ENCODE assay signal across 23 cellular contexts in the genomic region with DNA sequence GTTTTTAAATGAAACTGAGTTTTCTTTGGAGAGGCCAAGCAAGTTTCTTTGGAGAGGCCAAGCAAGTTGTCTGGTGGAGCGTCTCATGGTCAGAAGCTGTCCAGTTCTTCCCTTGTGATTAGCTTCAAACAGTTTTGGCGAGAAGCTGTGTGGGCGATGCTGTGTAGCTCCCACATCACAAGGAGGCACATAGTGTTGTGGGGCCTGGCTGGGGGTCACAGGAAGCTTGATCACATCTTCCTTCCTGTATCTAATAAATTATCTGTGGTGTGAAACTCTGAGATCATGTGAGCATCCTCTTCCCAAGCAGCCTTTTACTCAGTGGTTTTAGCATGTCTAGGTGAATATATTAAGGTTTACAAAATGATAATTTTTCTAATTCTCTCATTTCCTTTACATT.
"Had no signal": no experiment of that assay in that cellular context is flagged by ENCODE, and none has a peak within 500 bp of the region (broad histone marks: within the 10 kb centered on the region; RNA-seq: fewer than 3 reads in every experiment).

No MANE protein-coding gene starts in this region.

- H3K9me3 Mint-ChIP-seq: activated B cell treated with CpG ODN at 0.5 μM for 24 hours; activated naive CD4-positive, alpha-beta T cell treated with anti-CD3 and anti-CD28 coated beads, Interleukin-2, amount 50 U/mL, for 72 hours; activated T-cell treated with anti-CD3 and anti-CD28 coated beads, Interleukin-2, amount 50 U/mL, for 72 hours; T-helper 2 cell treated with Interferon-gamma antibody and Interleukin-4, amounts not matched to agents 5 μg/mL and 100 μg/mL, for 36 hours; type B pancreatic cell had no signal

- H3K36me3 ChIP-seq: cardiac muscle cell, left ventricle myocardium inferior had no signal

- H3K36me3 Mint-ChIP-seq: activated naive CD4-positive, alpha-beta T cell treated with anti-CD3 and anti-CD28 coated beads, Interleukin-2, amount 50 U/mL, for 72 hours; type B pancreatic cell had no signal

- H3K4me1 Mint-ChIP-seq: activated B cell treated with CpG ODN at 0.5 μM for 24 hours had no signal

- DNase-seq: activated B cell treated with CpG ODN at 0.5 μM for 24 hours; activated CD4-positive, alpha-beta T cell treated with anti-CD3 and anti-CD28 coated beads for 4 hours; activated gamma-delta T cell; activated T-cell treated with anti-CD3 and anti-CD28 coated beads, Interleukin-2, amount 50 U/mL, for 72 hours; amygdala; dorsolateral prefrontal cortex; foreskin keratinocyte; head of caudate nucleus; left ventricle myocardium inferior; mammary epithelial cell; midbrain; psoas muscle; right cardiac atrium; stimulated activated CD4-positive, alpha-beta T cell treated with anti-CD3 and anti-CD28 coated beads, Interleukin-2, amount 100 ng/mL, for 48 hours; testis had no signal

- H3K9me3 ChIP-seq: left ventricle myocardium inferior, psoas muscle, testis had no signal

- FAIRE-seq: colon, TTC549 had no signal

- H3K4me3 Mint-ChIP-seq: activated B cell treated with CpG ODN at 0.5 μM for 24 hours; activated T-cell treated with anti-CD3 and anti-CD28 coated beads, Interleukin-2, amount 50 U/mL, for 72 hours; neural crest cell; T-helper 2 cell treated with Interferon-gamma antibody and Interleukin-4, amounts not matched to agents 5 μg/mL and 100 μg/mL, for 36 hours; type B pancreatic cell had no signal

- H3K4me1 ChIP-seq: foreskin keratinocyte, left ventricle myocardium inferior, psoas muscle, testis had no signal

- H3K4me3 ChIP-seq: cardiac muscle cell, dorsolateral prefrontal cortex, left ventricle myocardium inferior, psoas muscle, SK-N-MC, testis had no signal

- H3K27ac Mint-ChIP-seq: activated B cell treated with CpG ODN at 0.5 μM for 24 hours; activated naive CD4-positive, alpha-beta T cell treated with anti-CD3 and anti-CD28 coated beads, Interleukin-2, amount 50 U/mL, for 72 hours; T-helper 2 cell treated with Interferon-gamma antibody and Interleukin-4, amounts not matched to agents 5 μg/mL and 100 μg/mL, for 36 hours; type B pancreatic cell had no signal

- H3K27me3 ChIP-seq: cardiac muscle cell, dorsolateral prefrontal cortex, testis had no signal

- H3K27ac ChIP-seq: cardiac muscle cell, foreskin keratinocyte, left ventricle myocardium inferior, psoas muscle had no signal
